ENCODE assay signal across 11 cellular contexts in genomic region chr15:66840615-66841014, GRCh38.
DNase-seq lines count a peak whose midpoint lies in the region; ATAC-seq and TF ChIP-seq lines count a peak whose summit lies in the region.
"Had no signal": no experiment of that assay in that cellular context is flagged by ENCODE, and none has a peak within 500 bp of the region (broad histone marks: within the 10 kb centered on the region; RNA-seq: fewer than 3 reads in every experiment).

No MANE protein-coding gene starts in this region.

- DNase-seq in Panc1 (ENCODE audit: low read depth, low spot score) (no peak), sciatic nerve (ENCODE audit: low spot score) (no peak)
- no peak for DNase-seq in activated CD8-positive, alpha-beta memory T cell treated with anti-CD3 and anti-CD28 coated beads, Interleukin-2, amount 50 U/mL, for 48 hours
- DNase-seq: C1 segment of cervical spinal cord, DND-41, NCI-H2171 had no signal

- ATAC-seq in Panc1 = no peak
- ATAC-seq in gastroesophageal sphincter = no peak
- ATAC-seq in GM21381 (IDR thresholded peaks at IDR 0.05; ENCODE audit: unreplicated experiment) = no peak
- ATAC-seq in sciatic nerve = no peak
- no peak for ATAC-seq in HG02571 (IDR thresholded peaks at IDR 0.05; ENCODE audit: unreplicated experiment)

- H3K9me3 ChIP-seq in HEK293 (ENCODE audit: control insufficient read depth, insufficient read depth, low read depth, low read length) (no peaks in the 10 kb centered on the region), Panc1 (ENCODE audit: control insufficient read depth, insufficient read depth, low read depth, low read length) (no peaks in the 10 kb centered on the region), gastroesophageal sphincter (no peaks in the 10 kb centered on the region), subcutaneous abdominal adipose tissue (ENCODE audit: control insufficient read depth in 5 of 5, low read length in 5 of 5) (peaks cover 0 to 4% (median 3%) of the 10 kb centered on the region in 5 donors)

- H3K27ac ChIP-seq in HEK293 (ENCODE audit: extremely low read depth, low read depth, low read length) = no peak overlapping the region
- H3K27ac ChIP-seq in Panc1 (ENCODE audit: low read length) = peak overlapping the region; percentile 84
- H3K27ac ChIP-seq in gastroesophageal sphincter = peak overlapping the region in 3 of 4 donors; percentile 92 to 99 (median 94)
- peak overlapping the region; percentile 98 for H3K27ac ChIP-seq in subcutaneous abdominal adipose tissue (ENCODE audit: low read depth, low read length)

- in situ Hi-C loops in Panc1 (cut with HindIII; ENCODE audit: low pct_unique_long_range_greater_than_20kb, low sequenced_read_pairs) = no loop called here

- intact Hi-C loops in Panc1 (cut with micrococcal nuclease; ENCODE audit: unreplicated experiment) = no loop called here
- intact Hi-C loops in sciatic nerve (cut with DNase I) = loop anchor here (10.0 kb wide), 1 partner anchor 46 kb away; no protein-coding TSS in a partner anchor

- WGBS in gastroesophageal sphincter (ENCODE audit: low coverage in 1 of 2), 2 donors = 17 to 100% methylated on average over 1 to 2 of the region's 2 CpGs

- H3K4me1 ChIP-seq in HEK293 (ENCODE audit: control insufficient read depth, insufficient read depth, low read length) (no peaks in the 10 kb centered on the region), Panc1 (ENCODE audit: control insufficient read depth, insufficient read depth, low read length) (peaks cover 34% of the 10 kb centered on the region), gastroesophageal sphincter (peaks cover 0 to 50% (median 22%) of the 10 kb centered on the region in 3 donors), subcutaneous abdominal adipose tissue (ENCODE audit: control insufficient read depth in 5 of 5, insufficient read depth in 5 of 5, low read length in 5 of 5) (peaks cover 13 to 49% (median 43%) of the 10 kb centered on the region in 5 donors)

- TF ChIP-seq CTCF in HEK293 (tag by site-specific recombination; IDR thresholded peaks at IDR 0.05) (no peak), Panc1 (IDR thresholded peaks at IDR 0.05) (no peak), gastroesophageal sphincter (IDR thresholded peaks at IDR 0.05) (no peak)

- no peak for TF ChIP-seq EP300 in gastroesophageal sphincter (IDR thresholded peaks at IDR 0.05)

- H3K4me3 ChIP-seq in HEK293 (ENCODE audit: low read depth, low read length) (no peak overlapping the region), Panc1 (ENCODE audit: low read depth in 2 of 2, low read length in 2 of 2) (no peak overlapping the region), gastroesophageal sphincter (no peak overlapping the region), subcutaneous abdominal adipose tissue (ENCODE audit: low read depth in 1 of 5, low read length in 5 of 5) (no peak overlapping the region)

- POLR2A ChIA-PET in HEK293 (lab: Yijun Ruan, JAX) (no interaction called here), Panc1 (lab: Charles Lee) (no interaction called here)

- H3K36me3 ChIP-seq in HEK293 (ENCODE audit: control insufficient read depth in 2 of 2, insufficient read depth in 1 of 2, low read length in 2 of 2) = peaks cover 0 to 6% of the 10 kb centered on the region in 2 experiments; a peak in 1 of 3 replicates
- no peaks in the 10 kb centered on the region for H3K36me3 ChIP-seq in Panc1 (ENCODE audit: control insufficient read depth, insufficient read depth, low read length)
- H3K36me3 ChIP-seq in gastroesophageal sphincter = no peaks in the 10 kb centered on the region
- H3K36me3 ChIP-seq in subcutaneous abdominal adipose tissue (ENCODE audit: control insufficient read depth in 5 of 5, insufficient read depth in 5 of 5, low read length in 5 of 5) = peaks cover 0 to 9% (median 5%) of the 10 kb centered on the region in 5 donors

- no peaks in the 10 kb centered on the region for H3K27me3 ChIP-seq in Panc1 (ENCODE audit: control insufficient read depth, insufficient read depth, low read length)
- H3K27me3 ChIP-seq in gastroesophageal sphincter = no peaks in the 10 kb centered on the region
- no peaks in the 10 kb centered on the region for H3K27me3 ChIP-seq in subcutaneous abdominal adipose tissue (ENCODE audit: control insufficient read depth in 5 of 5, insufficient read depth in 4 of 5, low read length in 5 of 5)

- CTCF ChIA-PET in HEK293 (lab: Yijun Ruan, JAX) (interaction anchor here (1.0 kb wide), 1 partner anchor 11 kb away, joined by 5 read pairs; no protein-coding TSS in a partner anchor), Panc1 (lab: Charles Lee) (interaction anchor here (0.7 kb wide), 1 partner anchor 31 kb away, joined by 4 read pairs; no protein-coding TSS in a partner anchor)

- no TSS peak for BruUV-seq in Panc1 (replicated peaks; lab: Mats Ljungman, UMichigan)

- peak overlapping the region in 1 of 5 donors; percentile 33 for H3K9ac ChIP-seq in subcutaneous abdominal adipose tissue (ENCODE audit: low read length in 5 of 5)

- TF ChIP-seq POLR2A in gastroesophageal sphincter (IDR thresholded peaks at IDR 0.05) = no peak

TF ChIP-seq in HEK293, 187 proteins besides CTCF, POLR2A, EP300 and RAD21:
- 0 out of 2 replicates have a peak, but pooled peaks have one; percentile 23 for TF ChIP-seq ZBTB8A (tag by site-specific recombination; IDR thresholded peaks at IDR 0.05)
- peak; percentile 70; the same call in 1 of the 2 replicates for TF ChIP-seq ZNF449 (tag by site-specific recombination; IDR thresholded peaks at IDR 0.05)
- TF ChIP-seq ZNF600 (tag by site-specific recombination; IDR thresholded peaks at IDR 0.05) = 0 out of 2 replicates have a peak, but pooled peaks have one; percentile 17
- TF ChIP-seq GFI1B (tag by site-specific recombination; IDR thresholded peaks at IDR 0.05) = no peak
- TF ChIP-seq, protein P1, sequence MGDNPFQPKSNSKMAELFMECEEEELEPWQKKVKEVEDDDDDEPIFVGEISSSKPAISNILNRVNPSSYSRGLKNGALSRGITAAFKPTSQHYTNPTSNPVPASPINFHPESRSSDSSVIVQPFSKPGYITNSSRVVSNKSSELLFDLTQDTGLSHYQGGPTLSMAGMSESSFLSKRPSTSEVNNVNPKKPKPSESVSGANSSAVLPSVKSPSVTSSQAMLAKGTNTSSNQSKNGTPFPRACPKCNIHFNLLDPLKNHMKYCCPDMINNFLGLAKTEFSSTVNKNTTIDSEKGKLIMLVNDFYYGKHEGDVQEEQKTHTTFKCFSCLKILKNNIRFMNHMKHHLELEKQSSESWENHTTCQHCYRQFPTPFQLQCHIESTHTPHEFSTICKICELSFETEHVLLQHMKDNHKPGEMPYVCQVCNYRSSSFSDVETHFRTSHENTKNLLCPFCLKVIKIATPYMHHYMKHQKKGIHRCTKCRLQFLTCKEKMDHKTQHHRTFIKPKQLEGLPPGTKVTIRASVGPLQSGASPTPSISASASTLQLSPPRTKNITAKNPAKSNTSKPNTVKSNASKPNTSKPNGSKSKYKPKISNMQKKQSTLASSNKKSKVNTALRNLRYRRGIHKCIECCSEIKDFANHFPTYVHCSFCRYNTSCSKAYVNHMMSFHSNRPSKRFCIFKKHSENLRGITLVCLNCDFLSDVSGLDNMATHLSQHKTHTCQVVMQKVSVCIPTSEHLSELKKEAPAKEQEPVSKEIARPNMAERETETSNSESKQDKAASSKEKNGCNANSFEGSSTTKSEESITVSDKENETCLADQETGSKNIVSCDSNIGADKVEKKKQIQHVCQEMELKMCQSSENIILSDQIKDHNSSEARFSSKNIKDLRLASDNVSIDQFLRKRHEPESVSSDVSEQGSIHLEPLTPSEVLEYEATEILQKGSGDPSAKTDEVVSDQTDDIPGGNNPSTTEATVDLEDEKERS (tag by site-specific recombination; IDR thresholded peaks at IDR 0.05) = no peak
- TF ChIP-seq ZNF610 (tag by site-specific recombination; IDR thresholded peaks at IDR 0.05; ENCODE audit: borderline replicate concordance) = no peak
- no peak for TF ChIP-seq KLF16 (tag by site-specific recombination; IDR thresholded peaks at IDR 0.05)
- TF ChIP-seq ZNF626 (tag by site-specific recombination; IDR thresholded peaks at IDR 0.05) = no peak
- no peak for TF ChIP-seq YY1 (tag by site-specific recombination; IDR thresholded peaks at IDR 0.05)
